Comparison of ENCODE assay signal across 12 cellular contexts in genomic region chr2:33681333-33681732, GRCh38.
DNase-seq lines count a peak whose midpoint lies in the region; ATAC-seq and TF ChIP-seq lines count a peak whose summit lies in the region.
"Had no signal": no experiment of that assay in that cellular context is flagged by ENCODE, and none has a peak within 500 bp of the region (broad histone marks: within the 10 kb centered on the region; RNA-seq: fewer than 3 reads in every experiment).

No MANE protein-coding gene starts in this region.

- H3K36me3 Mint-ChIP-seq in type B pancreatic cell: no peaks in the 10 kb centered on the region
- H3K36me3 Mint-ChIP-seq in activated T-cell treated with anti-CD3 and anti-CD28 coated beads, Interleukin-2, amount 50 U/mL, for 4 hours (ENCODE audit: insufficient read depth): no peaks in the 10 kb centered on the region
- H3K36me3 Mint-ChIP-seq: activated naive CD4-positive, alpha-beta T cell treated with anti-CD3 and anti-CD28 coated beads, Interleukin-2, amount 50 U/mL, for 24 hours had no signal

- no peaks in the 10 kb centered on the region for H3K4me1 Mint-ChIP-seq in type B pancreatic cell (ENCODE audit: unreplicated experiment)
- H3K4me1 Mint-ChIP-seq in activated T-cell treated with anti-CD3 and anti-CD28 coated beads, Interleukin-2, amount 50 U/mL, for 4 hours (ENCODE audit: low read depth): no peaks in the 10 kb centered on the region
- H3K4me1 Mint-ChIP-seq: activated naive CD4-positive, alpha-beta T cell treated with anti-CD3 and anti-CD28 coated beads, Interleukin-2, amount 50 U/mL, for 24 hours had no signal

- no peaks in the 10 kb centered on the region for H3K27me3 Mint-ChIP-seq in type B pancreatic cell
- H3K27me3 Mint-ChIP-seq in activated T-cell treated with anti-CD3 and anti-CD28 coated beads, Interleukin-2, amount 50 U/mL, for 4 hours (ENCODE audit: low read depth): no peaks in the 10 kb centered on the region

- DNase-seq in heart right ventricle (no peak), cardiac septum (ENCODE audit: low spot score) (no peak), SK-N-DZ (ENCODE audit: low spot score) (peak; percentile 32), foreskin melanocyte (peak; percentile 66), type B pancreatic cell (ENCODE audit: extremely low spot score, unreplicated experiment) (no peak), NCI-H2107 treated with DMSO at 0.1 percent for 48 hours (lab: John Stamatoyannopoulos, UW; ENCODE audit: unreplicated experiment) (no peak), suprapubic skin (ENCODE audit: low spot score in 2 of 2) (no peak)
- DNase-seq in activated T-cell treated with anti-CD3 and anti-CD28 coated beads, Interleukin-2, amount 50 U/mL, for 4 hours: no peak
- DNase-seq: erythroblast, NCI-H510A had no signal

- peak in 8 of 9 donors; percentile 10 to 62 (median 36) for TF ChIP-seq CTCF in heart right ventricle (IDR thresholded peaks at IDR 0.05)
- TF ChIP-seq CTCF in type B pancreatic cell (conservative IDR thresholded peaks at IDR 0.05): peak; percentile 68
- no peak for TF ChIP-seq CTCF in suprapubic skin (IDR thresholded peaks at IDR 0.05)

- intact Hi-C loops in heart right ventricle (cut with DNase I): loop anchor here in 1 of 10 donors (10.0 kb wide), 1 partner anchor 413 kb away; no protein-coding TSS in a partner anchor
- intact Hi-C loops in cardiac septum (cut with DNase I): no loop called here

- no peaks in the 10 kb centered on the region for H3K9me3 Mint-ChIP-seq in type B pancreatic cell
- no peaks in the 10 kb centered on the region for H3K9me3 Mint-ChIP-seq in activated T-cell treated with anti-CD3 and anti-CD28 coated beads, Interleukin-2, amount 50 U/mL, for 4 hours

- H3K4me3 Mint-ChIP-seq in type B pancreatic cell: no peak overlapping the region
- H3K4me3 Mint-ChIP-seq in activated T-cell treated with anti-CD3 and anti-CD28 coated beads, Interleukin-2, amount 50 U/mL, for 4 hours: no peak overlapping the region
- H3K4me3 Mint-ChIP-seq: activated naive CD4-positive, alpha-beta T cell treated with anti-CD3 and anti-CD28 coated beads, Interleukin-2, amount 50 U/mL, for 24 hours had no signal

- H3K27ac ChIP-seq in heart right ventricle (no peak overlapping the region), suprapubic skin (no peak overlapping the region)
- H3K27ac ChIP-seq: testis had no signal

- H3K27ac Mint-ChIP-seq in type B pancreatic cell: no peak overlapping the region
- H3K27ac Mint-ChIP-seq: activated naive CD4-positive, alpha-beta T cell treated with anti-CD3 and anti-CD28 coated beads, Interleukin-2, amount 50 U/mL, for 24 hours had no signal

- no peak for TF ChIP-seq POLR2A in suprapubic skin (IDR thresholded peaks at IDR 0.05)

- ATAC-seq in heart right ventricle: no peak
- no peak for ATAC-seq in activated T-cell treated with anti-CD3 and anti-CD28 coated beads, Interleukin-2, amount 50 U/mL, for 4 hours

- TF ChIP-seq EP300 in suprapubic skin (IDR thresholded peaks at IDR 0.05): no peak

- no peaks in the 10 kb centered on the region for H3K36me3 ChIP-seq in heart right ventricle
- H3K36me3 ChIP-seq in suprapubic skin: no peaks in the 10 kb centered on the region

- H3K4me1 ChIP-seq in heart right ventricle: peaks cover 0 to 8% (median 0%) of the 10 kb centered on the region in 9 donors
- no peaks in the 10 kb centered on the region for H3K4me1 ChIP-seq in suprapubic skin

- H3K4me3 ChIP-seq in heart right ventricle (no peak overlapping the region), suprapubic skin (no peak overlapping the region)
- H3K4me3 ChIP-seq: testis had no signal

- WGBS in heart right ventricle, 2 donors: 2 to 5% methylated on average over 1 of the region's 1 CpG
- WGBS in suprapubic skin: 3% methylated on average over 1 of the region's 1 CpG

- peaks cover 0 to 15% (median 0%) of the 10 kb centered on the region in 11 donors for H3K9me3 ChIP-seq in heart right ventricle
- no peaks in the 10 kb centered on the region for H3K9me3 ChIP-seq in suprapubic skin
- H3K9me3 ChIP-seq: testis had no signal

- no peaks in the 10 kb centered on the region for H3K27me3 ChIP-seq in heart right ventricle
- H3K27me3 ChIP-seq in suprapubic skin: no peaks in the 10 kb centered on the region
- H3K27me3 ChIP-seq: testis had no signal

Comparison
In these comparisons a context has a peak if more than half of its experiments do, and no peak if none do; other contexts are left out.
1. DNase-seq: peak in SK-N-DZ (single experiment) and foreskin melanocyte (single experiment); none in heart right ventricle (0 of 2), cardiac septum (single experiment), type B pancreatic cell (single experiment), NCI-H2107 treated with DMSO at 0.1 percent for 48 hours (single experiment), suprapubic skin (0 of 2) and activated T-cell treated with anti-CD3 and anti-CD28 coated beads, Interleukin-2, amount 50 U/mL, for 4 hours (single experiment).
2. CTCF ChIP-seq: peak in heart right ventricle (8 of 9) and type B pancreatic cell (single experiment); none in suprapubic skin (0 of 2).